12 cellular contexts compared by ENCODE assay signal in the genomic region with DNA sequence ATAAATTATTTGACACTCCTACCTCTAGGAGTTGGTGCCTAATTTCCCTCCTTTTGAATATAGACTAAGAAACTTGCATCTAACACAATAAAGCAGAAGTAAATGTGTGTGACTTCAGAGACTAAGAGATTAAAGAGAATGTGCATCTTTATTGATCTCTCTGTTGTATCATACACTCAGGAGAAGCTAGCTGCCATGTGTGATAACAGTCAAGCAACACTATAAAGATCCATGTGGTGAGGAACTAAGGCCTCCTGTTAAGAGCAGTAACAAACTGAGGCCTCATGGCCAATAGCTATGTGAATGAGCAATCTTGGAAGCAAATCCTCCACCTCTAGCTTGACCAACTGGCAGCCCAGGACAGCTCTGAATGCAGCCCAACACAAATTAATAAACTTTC. TPM values are rescaled to one million over a fixed set of nuclear protein-coding genes. Genes with fewer than 3 reads are reported as not detected.
DNase-seq lines count a peak whose midpoint lies in the region; ATAC-seq and TF ChIP-seq lines count a peak whose summit lies in the region.
"Had no signal": no experiment of that assay in that cellular context is flagged by ENCODE, and none has a peak within 500 bp of the region (broad histone marks: within the 10 kb centered on the region; RNA-seq: fewer than 3 reads in every experiment).

No MANE protein-coding gene starts in this region.

- BruUV-seq in PC-3 (replicated peaks; lab: Mats Ljungman, UMichigan), result no TSS peak

- intact Hi-C loops in PC-3 (cut with micrococcal nuclease) (no loop called here), Right ventricle myocardium superior (cut with DNase I) (no loop called here), CD14-positive monocyte (cut with micrococcal nuclease) (no loop called here)

- H3K36me3 ChIP-seq in GM23338 (ENCODE audit: insufficient read depth) (no peaks in the 10 kb centered on the region), PC-3 (ENCODE audit: low read depth, low read length) (no peaks in the 10 kb centered on the region)

- H3K4me1 ChIP-seq in GM23338 (ENCODE audit: insufficient read depth) (peaks cover 85% of the 10 kb centered on the region), PC-3 (ENCODE audit: insufficient read depth, low read length) (peaks cover 21% of the 10 kb centered on the region)

- H3K9ac ChIP-seq in PC-3 (ENCODE audit: low read length), result no peak overlapping the region

- peak; percentile 30 for ATAC-seq in GM23338
- no peak for ATAC-seq in PC-3
- no peak for ATAC-seq in memory B cell (ENCODE audit: low read depth)
- no peak for ATAC-seq in Right ventricle myocardium superior (ENCODE audit: poor library complexity)
- ATAC-seq: stimulated activated naive B cell treated with anti-CD40 and anti-IgM and Interleukin-4, amounts not matched to agents 10 μg/mL and 1 μg/mL and 100 μg/mL, for 72 hours had no signal

- H3K4me3 ChIP-seq in GM08714 (ENCODE audit: low read length) (peak overlapping the region; percentile 46), GM23338 (peak overlapping the region; percentile 81), PC-3 (ENCODE audit: low read length) (peak overlapping the region; percentile 78; the same call in 1 of the 2 replicates)

- H3K4me3 Mint-ChIP-seq in GM23338 (peak overlapping the region; percentile 78), memory B cell (no peak overlapping the region), CD14-positive monocyte (no peak overlapping the region)

- H3K79me2 ChIP-seq in GM23338 (replicated peaks; ENCODE audit: insufficient read depth) (peaks cover 80% of the 10 kb centered on the region), PC-3 (ENCODE audit: low read length) (peaks cover 83% of the 10 kb centered on the region)

- TF ChIP-seq CTCF in GM23338 (conservative IDR thresholded peaks at IDR 0.05; ENCODE audit: low read depth in 2 of 2), result no peak
- no peak for TF ChIP-seq CTCF in PC-3 (conservative IDR thresholded peaks at IDR 0.05; ENCODE audit: low read depth, low read length)
- TF ChIP-seq CTCF in CD14-positive monocyte (IDR thresholded peaks at IDR 0.05), result no peak

- H3K36me3 Mint-ChIP-seq in GM23338 (ENCODE audit: low read depth) (no peaks in the 10 kb centered on the region), memory B cell (no peaks in the 10 kb centered on the region), CD14-positive monocyte (peaks cover 0 to 8% of the 10 kb centered on the region in 2 donors)

- no peaks in the 10 kb centered on the region for H3K9me2 ChIP-seq in GM23338 (ENCODE audit: insufficient read depth)
- H3K9me2 ChIP-seq in PC-3 (replicated peaks; ENCODE audit: low read length), result no peaks in the 10 kb centered on the region

- H3K27me3 Mint-ChIP-seq in GM23338 (ENCODE audit: insufficient read depth, low read depth, poor library complexity) (peaks cover 3% of the 10 kb centered on the region), memory B cell (no peaks in the 10 kb centered on the region), CD14-positive monocyte (ENCODE audit: low read depth in 3 of 3) (peaks cover 0 to 3% (median 0%) of the 10 kb centered on the region in 3 donors)
- H3K27me3 Mint-ChIP-seq: stimulated activated naive B cell treated with anti-CD40 and anti-IgM and Interleukin-4, amounts not matched to agents 10 μg/mL and 1 μg/mL and 100 μg/mL, for 72 hours had no signal

- no peaks in the 10 kb centered on the region for H4K20me1 ChIP-seq in GM23338 (replicated peaks; ENCODE audit: insufficient read depth)
- peaks cover 13% of the 10 kb centered on the region; the same call in 1 of the 2 replicates for H4K20me1 ChIP-seq in PC-3 (ENCODE audit: low read length)

- CTCF ChIA-PET in PC-3 (lab: Charles Lee), result no interaction called here

- POLR2A ChIA-PET in PC-3 (lab: Charles Lee; ENCODE audit: unreplicated experiment), result no interaction called here

- no peak overlapping the region for H2AFZ ChIP-seq in GM23338
- H2AFZ ChIP-seq in PC-3 (ENCODE audit: low read length), result no peak overlapping the region

- no peaks in the 10 kb centered on the region for H3K9me3 Mint-ChIP-seq in GM23338
- no peaks in the 10 kb centered on the region for H3K9me3 Mint-ChIP-seq in memory B cell
- H3K9me3 Mint-ChIP-seq in CD14-positive monocyte, result peaks cover 0 to 4% (median 2%) of the 10 kb centered on the region in 7 donors

- H3K27me3 ChIP-seq in GM23338 (ENCODE audit: insufficient read depth) (no peaks in the 10 kb centered on the region), PC-3 (ENCODE audit: low read length) (no peaks in the 10 kb centered on the region)

- H3F3A ChIP-seq in GM23338 (replicated peaks; ENCODE audit: low read depth), result no peaks in the 10 kb centered on the region
- H3F3A ChIP-seq in PC-3 (ENCODE audit: low read length, unreplicated experiment), result no peaks in the 10 kb centered on the region

- peak overlapping the region; percentile 93 for H3K4me2 ChIP-seq in GM23338
- peak overlapping the region; percentile 88 for H3K4me2 ChIP-seq in PC-3 (ENCODE audit: low read length)

- H3K27ac ChIP-seq in GM23338 (ENCODE audit: low read depth), result no peak overlapping the region; the same call in 1 of the 2 replicates
- H3K27ac ChIP-seq in PC-3 (ENCODE audit: low read length), result no peak overlapping the region

- no peaks in the 10 kb centered on the region for H3K9me3 ChIP-seq in PC-3 (ENCODE audit: low read length)

- H3K27ac Mint-ChIP-seq in GM23338 (peak overlapping the region; percentile 85), memory B cell (peak overlapping the region; percentile 63), CD14-positive monocyte (peak overlapping the region in 1 of 7 donors; percentile 21)
- H3K27ac Mint-ChIP-seq: stimulated activated naive B cell treated with anti-CD40 and anti-IgM and Interleukin-4, amounts not matched to agents 10 μg/mL and 1 μg/mL and 100 μg/mL, for 72 hours had no signal

- DNase-seq in GM23338 (ENCODE audit: low spot score), result peak; percentile 32
- DNase-seq in PC-3, result no peak
- DNase-seq in memory B cell (ENCODE audit: low spot score in 2 of 2), result no peak
- no peak for DNase-seq in Right ventricle myocardium superior
- no peak for DNase-seq in CD14-positive monocyte (ENCODE audit: low spot score)
- DNase-seq in NCI-H345 (lab: John Stamatoyannopoulos, UW), result no peak
- DNase-seq: DMS153; NCI-H774; stimulated activated CD4-positive, alpha-beta T cell treated with anti-CD3 and anti-CD28 coated beads, Interleukin-2, amount 100 ng/mL, for 24 hours; stimulated activated naive B cell treated with anti-CD40 and anti-IgM and Interleukin-4, amounts not matched to agents 10 μg/mL and 1 μg/mL and 100 μg/mL, for 72 hours; T-helper 1 cell had no signal

- peaks cover 70% of the 10 kb centered on the region for H3K4me1 Mint-ChIP-seq in GM23338
- H3K4me1 Mint-ChIP-seq in memory B cell, result peaks cover 44% of the 10 kb centered on the region
- peaks cover 21% of the 10 kb centered on the region for H3K4me1 Mint-ChIP-seq in CD14-positive monocyte

TF ChIP-seq in GM23338, 12 proteins besides CTCF, POLR2A, EP300 and RAD21 (continues in another document):
- TF ChIP-seq POLR2AphosphoS5 (IDR thresholded peaks at IDR 0.05; ENCODE audit: low read depth), result no peak

RNA-seq across cellular contexts. Expression of a gene that starts 3.4 kb away (rescaled TPM):
- total RNA-seq in GM23338 (2014; rRNA removed; shearing (Covaris generic)), result 90.4 and 115 TPM in 2 replicates
- 82.1 and 97.8 TPM in 2 replicates for polyA plus RNA-seq in GM23338 (2016; fragmentation: Nextera tagmentation; extraction: Ambion mirVana)
- 18.0 and 18.3 TPM in 2 replicates for total RNA-seq in PC-3 (2014; rRNA removed)
- 10.8 TPM for total RNA-seq in Right ventricle myocardium superior
- 1 to 10 TPM; 2.2 to 2.5 TPM for polyA plus RNA-seq in CD14-positive monocyte
